Comparison of ENCODE assay signal across 7 cellular contexts in genomic region chr11:31870609-31871309, GRCh38. TPM values are rescaled to one million over a fixed set of nuclear protein-coding genes. Genes with fewer than 3 reads are reported as not detected.
DNase-seq lines count a peak whose midpoint lies in the region; FAIRE-seq and TF ChIP-seq lines count a peak whose summit lies in the region.

No MANE protein-coding gene starts in this region.

- H3K36me3 ChIP-seq in ES-I3 (ENCODE audit: insufficient read depth, low read length) = no peaks in the 10 kb centered on the region
- no peaks in the 10 kb centered on the region for H3K36me3 ChIP-seq in liver (ENCODE audit: control insufficient read depth in 4 of 4, insufficient read depth in 3 of 4, low read depth in 1 of 4, low read length in 3 of 4)
- no peaks in the 10 kb centered on the region for H3K36me3 ChIP-seq in uterus

- TF ChIP-seq POLR2A in uterus (IDR thresholded peaks at IDR 0.05) = no peak

- intact Hi-C loops in uterus (cut with DNase I; ENCODE audit: low total_unique reads) = no loop called here

- peak; percentile 74 to 87 for TF ChIP-seq RAD21 in liver (IDR thresholded peaks at IDR 0.05)

- DNase-seq in HTR-8/SVneo (ENCODE audit: insufficient read length, low spot score) = peak; percentile 68
- peak; percentile 11 for DNase-seq in RCC 7860 (ENCODE audit: low spot score)
- DNase-seq in coronary artery (ENCODE audit: low spot score) = no peak
- no peak for DNase-seq in uterus
- no peak for DNase-seq in effector CD8-positive, alpha-beta T cell (lab: John Stamatoyannopoulos, UW)

- peak overlapping the region; percentile 10; the same call in 1 of the 2 replicates for H3K9ac ChIP-seq in ES-I3 (ENCODE audit: low read depth, low read length)
- H3K9ac ChIP-seq in liver (ENCODE audit: low read depth in 1 of 2, low read length in 2 of 2) = no peak overlapping the region

- FAIRE-seq in HTR-8/SVneo (lab: Jason Lieb, UNC) (no peak), RCC 7860 (lab: Jason Lieb, UNC) (no peak)

- peak; percentile 31 for TF ChIP-seq CTCF in coronary artery (IDR thresholded peaks at IDR 0.05)
- peak; percentile 44 for TF ChIP-seq CTCF in liver (IDR thresholded peaks at IDR 0.05; ENCODE audit: low read depth, low read length, missing input control)
- peak in 3 of 4 experiments; percentile 7 to 27 (median 25) for TF ChIP-seq CTCF in uterus (IDR thresholded peaks at IDR 0.05)

- WGBS in liver = 24% methylated on average over 13 of the region's 13 CpGs

- H3K4me3 ChIP-seq in coronary artery (no peak overlapping the region), liver (ENCODE audit: low read depth in 1 of 3, low read length in 3 of 3) (no peak overlapping the region), uterus (no peak overlapping the region)

- H3K27me3 ChIP-seq in liver (ENCODE audit: control insufficient read depth in 4 of 4, insufficient read depth in 4 of 4, low read length in 3 of 4) (no peaks in the 10 kb centered on the region), uterus (no peaks in the 10 kb centered on the region)

- H3K4me1 ChIP-seq in ES-I3 (ENCODE audit: insufficient read depth, low read length) = peaks cover 7% of the 10 kb centered on the region; the same call in 1 of the 2 replicates
- peaks cover 3 to 16% (median 9%) of the 10 kb centered on the region in 4 donors for H3K4me1 ChIP-seq in liver (ENCODE audit: control insufficient read depth in 4 of 4, insufficient read depth in 4 of 4, low read length in 3 of 4)
- H3K4me1 ChIP-seq in uterus = no peaks in the 10 kb centered on the region

- H3K9me3 ChIP-seq in ES-I3 (ENCODE audit: control insufficient read depth, insufficient read depth, low read length) = no peaks in the 10 kb centered on the region
- peaks cover 0 to 2% (median 0%) of the 10 kb centered on the region in 4 donors for H3K9me3 ChIP-seq in liver (ENCODE audit: control insufficient read depth in 4 of 4, low read length in 3 of 4)
- H3K9me3 ChIP-seq in uterus = no peaks in the 10 kb centered on the region

- H3K27ac ChIP-seq in coronary artery (no peak overlapping the region), liver (ENCODE audit: low read depth in 1 of 2, low read length in 2 of 2) (no peak overlapping the region), uterus (no peak overlapping the region)

TF ChIP-seq in liver, 16 proteins besides CTCF, POLR2A, EP300 and RAD21:
- TF ChIP-seq HNF4G (IDR thresholded peaks at IDR 0.05) = no peak
- TF ChIP-seq ATF3 (IDR thresholded peaks at IDR 0.05) = no peak
- no peak for TF ChIP-seq MAX (IDR thresholded peaks at IDR 0.05)
- no peak for TF ChIP-seq FOXA1 (IDR thresholded peaks at IDR 0.05)
- TF ChIP-seq YY1 (IDR thresholded peaks at IDR 0.05) = no peak
- TF ChIP-seq SP1 (IDR thresholded peaks at IDR 0.05) = no peak

RNA-seq across cellular contexts. Expression of gene PAX6, which starts 59.6 kb away (rescaled TPM):
- total RNA-seq in liver (not detected), uterus (under 1 TPM in 1 of 4 donors, not detected in 3; 0.62 TPM)
- polyA plus RNA-seq in liver = not detected

Comparison
In these comparisons a context has a peak if more than half of its experiments do, and no peak if none do; other contexts are left out.
1. DNase-seq: peak in HTR-8/SVneo (single experiment) and RCC 7860 (single experiment); none in coronary artery (single experiment), uterus (0 of 2) and effector CD8-positive, alpha-beta T cell (single experiment).
2. Peak in every context shown above with its lines, with median percentiles within 50 percentile points of each other: CTCF ChIP-seq.